In the genomic region with DNA sequence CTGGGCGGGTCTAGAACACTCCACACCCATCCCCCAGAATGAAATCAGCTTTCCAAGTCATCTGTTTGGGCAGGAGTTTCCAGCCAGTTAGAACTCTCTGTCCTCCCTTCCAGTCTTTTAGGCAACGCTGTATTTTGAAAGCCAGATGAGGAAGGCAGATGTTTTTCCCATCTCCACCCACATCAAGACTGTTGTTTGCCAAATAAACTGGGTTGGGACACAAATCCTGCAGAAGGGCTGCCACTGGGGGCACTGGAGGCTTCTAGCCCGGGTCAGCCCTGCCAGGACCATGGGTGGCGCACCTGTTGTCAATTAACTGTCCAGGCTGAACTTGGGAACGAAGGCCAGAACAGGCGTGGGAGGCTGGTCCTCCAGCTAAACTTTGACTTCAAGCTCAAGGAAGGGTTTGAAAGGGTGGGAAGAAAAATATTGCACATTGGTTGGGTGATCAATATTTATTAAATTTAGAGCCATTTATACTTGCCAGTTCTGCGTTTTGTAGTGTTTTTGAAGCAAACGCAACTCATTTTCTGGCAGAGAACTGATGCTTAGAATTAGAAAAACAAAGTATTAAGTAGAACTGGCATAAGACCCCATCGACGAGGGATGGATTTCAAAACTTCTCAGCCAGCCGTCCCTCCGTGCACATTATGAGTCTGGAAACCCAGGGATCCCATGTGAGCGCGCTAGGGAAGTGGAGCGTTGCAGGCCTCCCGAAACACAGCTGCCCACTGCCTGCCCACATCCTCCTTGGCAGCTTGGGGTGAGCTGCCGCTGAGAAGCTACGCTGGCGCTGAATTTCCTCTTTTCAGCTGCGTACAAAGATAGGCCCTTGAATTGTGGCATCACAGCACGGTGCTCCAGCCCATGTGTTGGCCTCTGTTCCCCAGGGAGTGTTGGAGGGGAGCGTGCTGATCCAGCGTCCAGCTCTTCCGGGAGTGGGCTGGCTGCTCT, we compare ENCODE assay signal across 8 cellular contexts.
DNase-seq lines count a peak whose midpoint lies in the region; ATAC-seq and TF ChIP-seq lines count a peak whose summit lies in the region.

No MANE protein-coding gene starts in this region.

- in situ Hi-C loops in G401 (cut with HindIII; ENCODE audit: low sequenced_read_pairs): no loop called here

- no peak overlapping the region for H2AFZ ChIP-seq in OCI-LY1 (ENCODE audit: low read length)
- no peak overlapping the region for H2AFZ ChIP-seq in fibroblast of lung (ENCODE audit: low read length)
- no peak overlapping the region for H2AFZ ChIP-seq in osteoblast (ENCODE audit: low read length)

- DNase-seq in G401 (ENCODE audit: low spot score) (peak; percentile 15), fibroblast of lung (ENCODE audit: low read depth in 2 of 2) (peak in 1 of 2 donors; percentile 41), putamen (ENCODE audit: low spot score) (peak; percentile 41), NCI-H748 treated with DMSO at 0.1 percent for 48 hours (lab: John Stamatoyannopoulos, UW) (no peak), osteoblast (ENCODE audit: insufficient read length, low spot score, missing footprints) (no peak), GM10266 (ENCODE audit: extremely low spot score) (no peak)

- TF ChIP-seq CTCF in OCI-LY1 (IDR thresholded peaks at IDR 0.05; ENCODE audit: low read length) (no peak; the same call in 1 of the 2 replicates), fibroblast of lung (conservative IDR thresholded peaks at IDR 0.05 in 1 of 2, IDR thresholded peaks at IDR 0.05 in 1 of 2; ENCODE audit: low read depth in 1 of 2, low read length in 2 of 2) (no peak), osteoblast (IDR thresholded peaks at IDR 0.05; ENCODE audit: extremely low read depth, low read depth, low read length) (no peak), GM10266 (IDR thresholded peaks at IDR 0.05; ENCODE audit: control insufficient read depth, insufficient read depth, low read depth, missing control alignments) (no peak)

- H3K4me3 ChIP-seq in OCI-LY1 (ENCODE audit: low read depth, low read length, poor library complexity, severe bottlenecking) (peak overlapping the region; percentile 13), fibroblast of lung (replicated peaks in 1 of 4; ENCODE audit: control extremely low read depth in 1 of 4, insufficient read depth in 1 of 4, low read depth in 3 of 4, low read length in 4 of 4) (no peak overlapping the region), osteoblast (ENCODE audit: insufficient read depth, low read length) (no peak overlapping the region)

- H3K9ac ChIP-seq in OCI-LY1 (ENCODE audit: low read length): peak overlapping the region; percentile 29; the same call in 1 of the 2 replicates
- H3K9ac ChIP-seq in fibroblast of lung (ENCODE audit: insufficient read depth, low read length): no peak overlapping the region

- H3K36me3 ChIP-seq in OCI-LY1 (ENCODE audit: insufficient read depth, low read length): no peaks in the 10 kb centered on the region
- no peaks in the 10 kb centered on the region for H3K36me3 ChIP-seq in fibroblast of lung (ENCODE audit: control insufficient read depth, insufficient read depth, low read length)
- no peaks in the 10 kb centered on the region for H3K36me3 ChIP-seq in osteoblast (ENCODE audit: insufficient read depth, low read length)

- no peaks in the 10 kb centered on the region for H3K9me2 ChIP-seq in OCI-LY1 (ENCODE audit: low read depth, low read length)

- H3K27me3 ChIP-seq in OCI-LY1 (ENCODE audit: insufficient read depth, low read length) (no peaks in the 10 kb centered on the region), fibroblast of lung (ENCODE audit: control insufficient read depth, insufficient read depth, low read length) (no peaks in the 10 kb centered on the region), osteoblast (ENCODE audit: insufficient read depth, low read length) (no peaks in the 10 kb centered on the region)

- H3K4me2 ChIP-seq in OCI-LY1 (ENCODE audit: low read length): peak overlapping the region; percentile 9; the same call in 1 of the 2 replicates
- peak overlapping the region; percentile 25 for H3K4me2 ChIP-seq in fibroblast of lung (ENCODE audit: extremely low read depth, insufficient read depth, low read length)
- no peak overlapping the region for H3K4me2 ChIP-seq in osteoblast (ENCODE audit: insufficient read depth, low read length)

- peaks cover 8% of the 10 kb centered on the region; the same call in 1 of the 2 replicates for H3F3A ChIP-seq in OCI-LY1 (ENCODE audit: insufficient read depth, low read length)

- H4K20me1 ChIP-seq in OCI-LY1 (ENCODE audit: insufficient read depth, low read length) (no peaks in the 10 kb centered on the region), fibroblast of lung (ENCODE audit: control insufficient read depth, extremely low read depth, insufficient read depth, low read length) (no peaks in the 10 kb centered on the region), osteoblast (ENCODE audit: insufficient read depth, low read length) (no peaks in the 10 kb centered on the region)

- H3K27ac ChIP-seq in OCI-LY1 (ENCODE audit: low read depth, low read length, poor library complexity, severe bottlenecking) (peak overlapping the region; percentile 78), fibroblast of lung (ENCODE audit: insufficient read depth, low read length) (no peak overlapping the region), osteoblast (ENCODE audit: low read depth, low read length) (no peak overlapping the region)

- H3K79me2 ChIP-seq in OCI-LY1 (ENCODE audit: insufficient read depth, low read length) (no peaks in the 10 kb centered on the region), fibroblast of lung (ENCODE audit: control insufficient read depth, insufficient read depth, low read length) (no peaks in the 10 kb centered on the region), osteoblast (ENCODE audit: insufficient read depth, low read length) (no peaks in the 10 kb centered on the region)

- no peaks in the 10 kb centered on the region for H3K9me3 ChIP-seq in OCI-LY1 (ENCODE audit: low read length)
- H3K9me3 ChIP-seq in fibroblast of lung (ENCODE audit: control insufficient read depth, insufficient read depth, low read depth, low read length): no peaks in the 10 kb centered on the region
- H3K9me3 ChIP-seq in osteoblast (ENCODE audit: low read depth, low read length): no peaks in the 10 kb centered on the region

- H3K4me1 ChIP-seq in OCI-LY1 (ENCODE audit: insufficient read depth, low read length, severe bottlenecking) (peaks cover 67% of the 10 kb centered on the region), fibroblast of lung (ENCODE audit: control insufficient read depth, extremely low read depth, insufficient read depth, low read length) (no peaks in the 10 kb centered on the region), osteoblast (ENCODE audit: insufficient read depth, low read length) (no peaks in the 10 kb centered on the region)

- ATAC-seq in GM21825 (IDR thresholded peaks at IDR 0.05; ENCODE audit: unreplicated experiment): peak; percentile 51

Comparison
In these comparisons a context has a peak if more than half of its experiments do, and no peak if none do; other contexts are left out.
1. DNase-seq: peak in G401 (single experiment) and putamen (single experiment); none in NCI-H748 treated with DMSO at 0.1 percent for 48 hours (single experiment), osteoblast (single experiment) and GM10266 (single experiment).